Comparison of ENCODE assay signal across 13 cellular contexts in the genomic region with DNA sequence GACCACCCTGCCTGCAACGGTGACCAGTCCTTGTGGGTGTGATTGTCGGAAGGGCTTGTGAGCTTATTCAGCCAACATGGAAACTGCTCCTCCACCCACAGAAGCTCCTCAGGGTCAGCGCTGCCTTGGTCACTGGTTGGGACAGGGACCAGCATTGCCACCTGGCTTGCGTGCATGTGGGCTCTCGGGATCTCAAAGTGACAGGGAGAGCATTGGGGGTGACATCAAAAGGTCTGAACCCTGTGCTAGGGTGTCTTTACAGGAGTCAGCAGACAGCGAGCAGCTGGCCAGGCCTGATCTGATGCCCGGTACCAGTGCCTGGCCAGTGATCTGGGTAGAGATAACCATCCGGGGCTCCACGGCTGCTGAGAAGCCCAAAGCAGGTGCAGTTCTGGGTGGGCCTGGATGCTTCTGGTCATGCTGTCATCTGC.
"Had no signal": no experiment of that assay in that cellular context is flagged by ENCODE, and none has a peak within 500 bp of the region (broad histone marks: within the 10 kb centered on the region; RNA-seq: fewer than 3 reads in every experiment).

No MANE protein-coding gene starts in this region.

- H3K4me3 ChIP-seq: esophagus muscularis mucosa, gastrocnemius medialis, hepatocyte, right atrium auricular region, sigmoid colon, skin epidermis, stomach, thoracic aorta had no signal

- H3K79me2 ChIP-seq: hepatocyte had no signal

- H3K27ac ChIP-seq: epithelial cell of prostate, esophagus muscularis mucosa, gastrocnemius medialis, hepatocyte, right atrium auricular region, sigmoid colon, skin epidermis, stomach, thoracic aorta had no signal

- H3K9me3 ChIP-seq: esophagus muscularis mucosa, gastrocnemius medialis, right atrium auricular region, sigmoid colon, stomach, thoracic aorta had no signal

- H3K4me1 ChIP-seq: gastrocnemius medialis had no signal

- H2AFZ ChIP-seq: hepatocyte had no signal

- H3K4me2 ChIP-seq: hepatocyte had no signal

- H3K36me3 ChIP-seq: esophagus muscularis mucosa, gastrocnemius medialis, right atrium auricular region, sigmoid colon, stomach, thoracic aorta had no signal

- H3K27me3 ChIP-seq: right atrium auricular region had no signal

- DNase-seq: effector memory CD8-positive, alpha-beta T cell; gastrocnemius medialis; stimulated activated CD4-positive, alpha-beta T cell treated with anti-CD3 and anti-CD28 coated beads, Interleukin-2, amount 100 ng/mL, for 24 hours; stimulated activated naive CD4-positive, alpha-beta T cell; stomach; substantia nigra had no signal

- ATAC-seq: effector memory CD8-positive, alpha-beta T cell; gastrocnemius medialis had no signal
